In the genomic region with DNA sequence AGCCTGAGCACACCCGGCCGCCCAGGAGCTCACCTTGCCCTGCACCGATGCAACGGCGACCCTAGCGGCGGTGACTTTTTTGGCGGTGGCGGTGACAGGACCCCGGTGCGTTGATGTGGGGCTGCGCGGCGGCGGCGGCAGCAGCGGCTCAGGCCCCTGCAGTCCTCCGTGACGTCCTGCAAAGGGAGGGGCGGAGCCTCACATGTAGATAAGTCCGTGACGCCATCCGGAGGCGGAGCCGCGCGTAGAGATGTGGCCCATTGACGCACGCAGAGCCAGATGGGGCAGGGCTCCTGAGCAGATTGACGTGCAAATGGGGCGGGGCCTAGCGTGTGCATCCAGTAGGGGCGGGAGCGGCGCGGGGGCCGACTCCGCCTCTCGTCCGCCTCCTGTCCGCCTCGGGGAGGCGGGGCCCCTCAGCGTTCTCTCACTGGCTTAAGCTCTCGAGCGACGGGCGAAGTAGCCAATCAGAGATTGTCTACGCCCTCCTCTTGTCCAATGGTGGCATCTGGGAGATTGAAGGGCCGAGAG, we compare ENCODE assay signal across 8 cellular contexts. TPM values are rescaled to one million over a fixed set of nuclear protein-coding genes. Genes with fewer than 3 reads are reported as not detected.
DNase-seq lines count a peak whose midpoint lies in the region; ATAC-seq and TF ChIP-seq lines count a peak whose summit lies in the region.

A gene with protein sequence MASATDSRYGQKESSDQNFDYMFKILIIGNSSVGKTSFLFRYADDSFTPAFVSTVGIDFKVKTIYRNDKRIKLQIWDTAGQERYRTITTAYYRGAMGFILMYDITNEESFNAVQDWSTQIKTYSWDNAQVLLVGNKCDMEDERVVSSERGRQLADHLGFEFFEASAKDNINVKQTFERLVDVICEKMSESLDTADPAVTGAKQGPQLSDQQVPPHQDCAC (minus strand): TSS at position 180 of the 531 bp plus-strand sequence. CDS start 1,302 bp downstream, outside the sequence.

- ATAC-seq in naive thymus-derived CD4-positive, alpha-beta T cell = peak; percentile 95
- ATAC-seq in stimulated activated memory B cell treated with anti-CD40 and anti-IgM and Interleukin-4, amounts not matched to agents 10 μg/mL and 1 μg/mL and 100 μg/mL, for 72 hours = peak; percentile 96

- peaks cover 15 to 16% of the 10 kb centered on the region in 2 donors for H3K4me1 ChIP-seq in naive thymus-derived CD4-positive, alpha-beta T cell (ENCODE audit: control insufficient read depth in 2 of 2, insufficient read depth in 2 of 2, low read length in 2 of 2)

- H3K27me3 Mint-ChIP-seq in naive thymus-derived CD4-positive, alpha-beta T cell = peaks cover 0 to 8% (median 0%) of the 10 kb centered on the region in 5 donors
- peaks cover 6% of the 10 kb centered on the region for H3K27me3 Mint-ChIP-seq in stimulated activated memory B cell treated with anti-CD40 and anti-IgM and Interleukin-4, amounts not matched to agents 10 μg/mL and 1 μg/mL and 100 μg/mL, for 72 hours

- H3K9me3 Mint-ChIP-seq in naive thymus-derived CD4-positive, alpha-beta T cell = peaks cover 0 to 3% (median 0%) of the 10 kb centered on the region in 11 donors
- H3K9me3 Mint-ChIP-seq in stimulated activated memory B cell treated with anti-CD40 and anti-IgM and Interleukin-4, amounts not matched to agents 10 μg/mL and 1 μg/mL and 100 μg/mL, for 72 hours = no peaks in the 10 kb centered on the region

- H3K4me1 Mint-ChIP-seq in naive thymus-derived CD4-positive, alpha-beta T cell = peaks cover 11 to 26% (median 22%) of the 10 kb centered on the region in 7 donors
- peaks cover 44% of the 10 kb centered on the region for H3K4me1 Mint-ChIP-seq in stimulated activated memory B cell treated with anti-CD40 and anti-IgM and Interleukin-4, amounts not matched to agents 10 μg/mL and 1 μg/mL and 100 μg/mL, for 72 hours

- H3K27ac Mint-ChIP-seq in naive thymus-derived CD4-positive, alpha-beta T cell = peak within 1 kb of the TSS; percentile 87 to 99 (median 97)
- H3K27ac Mint-ChIP-seq in stimulated activated memory B cell treated with anti-CD40 and anti-IgM and Interleukin-4, amounts not matched to agents 10 μg/mL and 1 μg/mL and 100 μg/mL, for 72 hours = peak within 1 kb of the TSS; percentile 81

- POLR2A ChIA-PET in RWPE1 (lab: Yijun Ruan, JAX; ENCODE audit: low non-redundant PET) = interaction anchor here (0.5 to 1.0 kb wide), 2 partner anchors 11 to 668 kb away, joined by 3 read pairs; partner anchors contain the start of gene MPV17L2
- POLR2A ChIA-PET in naive thymus-derived CD4-positive, alpha-beta T cell (lab: Charles Lee) = interaction anchor here (1.0 to 4.5 kb wide), 8 partner anchors 11 to 215 kb away, joined by 3 to 50 read pairs (median 6); partner anchors contain the start of genes JUND, MPV17L2 and SSBP4

- CTCF ChIA-PET in RWPE1 (lab: Yijun Ruan, JAX) = interaction anchor here (0.5 to 3.0 kb wide), 6 partner anchors 12 to 368 kb away, joined by 3 to 16 read pairs (median 4); no protein-coding TSS in a partner anchor
- CTCF ChIA-PET in naive thymus-derived CD4-positive, alpha-beta T cell (lab: Charles Lee) = interaction anchor here (1.0 to 8.2 kb wide), 3 partner anchors 48 to 76 kb away, joined by 3 to 95 read pairs (median 3); a partner anchor contains a TSS

- H3K27ac ChIP-seq in RWPE1 = peak within 1 kb of the TSS; percentile 92
- H3K27ac ChIP-seq in naive thymus-derived CD4-positive, alpha-beta T cell (ENCODE audit: low read depth, low read length) = peak within 1 kb of the TSS; percentile 85

- H3K36me3 Mint-ChIP-seq in naive thymus-derived CD4-positive, alpha-beta T cell = peaks cover 0 to 6% (median 0%) of the 10 kb centered on the region in 5 donors
- peaks cover 6% of the 10 kb centered on the region for H3K36me3 Mint-ChIP-seq in stimulated activated memory B cell treated with anti-CD40 and anti-IgM and Interleukin-4, amounts not matched to agents 10 μg/mL and 1 μg/mL and 100 μg/mL, for 72 hours

- H3K4me3 ChIP-seq in fibroblast of mammary gland (ENCODE audit: control insufficient read depth, low read depth, low read length) = peak within 1 kb of the TSS; percentile 70
- peak within 1 kb of the TSS; percentile 90 for H3K4me3 ChIP-seq in naive thymus-derived CD4-positive, alpha-beta T cell (ENCODE audit: low read length)

- no peaks in the 10 kb centered on the region for H3K27me3 ChIP-seq in naive thymus-derived CD4-positive, alpha-beta T cell (ENCODE audit: control insufficient read depth in 2 of 2, insufficient read depth in 2 of 2, low read length in 2 of 2)

- intact Hi-C loops in naive thymus-derived CD4-positive, alpha-beta T cell (cut with micrococcal nuclease) = loop anchor here (1.0 to 2.0 kb wide), 12 partner anchors 12 to 988 kb away; partner anchors contain the start of genes LSM4 (in 2 of the 2), BORCS8 (in 1 of the 2), ELL (in 1 of the 2) and IFI30 (in 1 of the 2)

- DNase-seq in EH (ENCODE audit: low read depth) (peak; percentile 100), H4 (ENCODE audit: low spot score) (peak; percentile 100), LoVo (ENCODE audit: low spot score) (peak; percentile 100), RWPE1 (ENCODE audit: low spot score) (peak; percentile 99), fibroblast of mammary gland (ENCODE audit: low read depth) (peak; percentile 100)
- DNase-seq in activated T-helper 9 cell treated with anti-CD3 and anti-CD28 coated beads, Interleukin-2, amount 50 U/mL, for 16 hours (ENCODE audit: low read depth) = peak; percentile 100
- DNase-seq in naive thymus-derived CD4-positive, alpha-beta T cell = peak; percentile 95 to 100 (median 99)

- H3K4me3 Mint-ChIP-seq in naive thymus-derived CD4-positive, alpha-beta T cell = peak within 1 kb of the TSS; percentile 83 to 98 (median 96)
- H3K4me3 Mint-ChIP-seq in stimulated activated memory B cell treated with anti-CD40 and anti-IgM and Interleukin-4, amounts not matched to agents 10 μg/mL and 1 μg/mL and 100 μg/mL, for 72 hours = peak within 1 kb of the TSS; percentile 86

- no peak for TF ChIP-seq CTCF in RWPE1 (conservative IDR thresholded peaks at IDR 0.05; ENCODE audit: low read depth)
- no peak for TF ChIP-seq CTCF in fibroblast of mammary gland (conservative IDR thresholded peaks at IDR 0.05; ENCODE audit: control insufficient read depth, insufficient read depth, low read depth, low read length)

- peaks cover 0 to 12% (median 0%) of the 10 kb centered on the region in 3 experiments for H3K36me3 ChIP-seq in naive thymus-derived CD4-positive, alpha-beta T cell (ENCODE audit: control insufficient read depth in 2 of 3, insufficient read depth in 3 of 3, low read length in 3 of 3)

- no peaks in the 10 kb centered on the region for H3K9me3 ChIP-seq in naive thymus-derived CD4-positive, alpha-beta T cell (ENCODE audit: control insufficient read depth in 2 of 3, low read length in 3 of 3)

RNA-seq across cellular contexts. Expression of the gene that starts here (rescaled TPM):
- total RNA-seq in H4 (2014; rRNA removed; shearing (Covaris generic)) = 0.41 and 2.2 TPM in 2 replicates
- 10 to 100 TPM in 2 of 5 experiments, 1 to 10 TPM in 3; 5.7 to 16.7 (median 8.8) TPM for total RNA-seq in naive thymus-derived CD4-positive, alpha-beta T cell
- 1 to 10 TPM; 1.9 to 3.3 TPM for polyA plus RNA-seq in naive thymus-derived CD4-positive, alpha-beta T cell

Comparison
In these comparisons a context has a peak if more than half of its experiments do, and no peak if none do; other contexts are left out.
1. Peak in every context shown above with its lines: DNase-seq, ATAC-seq, H3K4me3 ChIP-seq and H3K27ac ChIP-seq.